ENCODE assay signal across 8 cellular contexts in genomic region chr2:19711470-19712372, GRCh38.
DNase-seq lines count a peak whose midpoint lies in the region; ATAC-seq and TF ChIP-seq lines count a peak whose summit lies in the region.

No MANE protein-coding gene starts in this region.

- WGBS in trophoblast cell (ENCODE audit: extremely low coverage, insufficient coverage, insufficient read length) = no CpG with 5 or more reads among the region's 5 CpGs
- WGBS in testis, 2 donors = 50 to 63% methylated on average over 5 of the region's 5 CpGs

- H3K4me1 ChIP-seq in HCT116 (ENCODE audit: control insufficient read depth in 1 of 2, insufficient read depth in 2 of 2, low read length in 2 of 2) = peaks cover 0 to 7% of the 10 kb centered on the region in 2 experiments; a peak in 2 of 4 replicates
- H3K4me1 ChIP-seq in trophoblast cell (ENCODE audit: control insufficient read depth in 1 of 2, insufficient read depth in 2 of 2, low read length in 2 of 2) = peaks cover 4 to 6% of the 10 kb centered on the region in 2 experiments
- no peaks in the 10 kb centered on the region for H3K4me1 ChIP-seq in testis

- TF ChIP-seq CTCF in HCT116 (IDR thresholded peaks at IDR 0.05 in 2 of 3, conservative IDR thresholded peaks at IDR 0.05 in 1 of 3; ENCODE audit: borderline replicate concordance in 1 of 3, insufficient read depth in 1 of 3, low read depth in 2 of 3, low read length in 2 of 3) = no peak
- TF ChIP-seq CTCF in testis (IDR thresholded peaks at IDR 0.05) = no peak
- TF ChIP-seq CTCF in GM10248 (IDR thresholded peaks at IDR 0.05; ENCODE audit: control extremely low read depth, extremely low read depth, low read depth, missing control alignments) = no peak
- no peak for TF ChIP-seq CTCF in glutamatergic neuron (IDR thresholded peaks at IDR 0.05; ENCODE audit: partially characterized antibody, unreplicated experiment)

- ATAC-seq in HCT116 (peak; percentile 52; the same call in 1 of the 2 replicates), esophagus mucosa (peak; percentile 90)

- peak; percentile 38 for DNase-seq in HCT116 (ENCODE audit: low read depth, low spot score)
- DNase-seq in NCI-H526 (lab: John Stamatoyannopoulos, UW) = peak; percentile 77 to 81
- DNase-seq in trophoblast cell = peak; percentile 85 to 95
- no peak for DNase-seq in testis
- DNase-seq in NCI-H1436 treated with DMSO at 0.1 percent for 48 hours (lab: John Stamatoyannopoulos, UW) = no peak
- no peak for DNase-seq in GM10248 (ENCODE audit: extremely low spot score)
- DNase-seq in glutamatergic neuron = no peak

- no peaks in the 10 kb centered on the region for H4K20me1 ChIP-seq in HCT116 (ENCODE audit: insufficient read depth)

- no peaks in the 10 kb centered on the region for H3K79me1 ChIP-seq in trophoblast cell (ENCODE audit: low read length)

- CTCF ChIA-PET in HCT116 (lab: Charles Lee) (no interaction called here), GM10248 (lab: Yijun Ruan, JAX) (no interaction called here)

- H3K27me3 Mint-ChIP-seq in glutamatergic neuron (ENCODE audit: unreplicated experiment) = peaks cover 2% of the 10 kb centered on the region

- no peak overlapping the region for H4K8ac ChIP-seq in trophoblast cell (ENCODE audit: low read depth, low read length)

- no peaks in the 10 kb centered on the region; the same call in 1 of the 2 replicates for H3K9me2 ChIP-seq in HCT116 (ENCODE audit: insufficient read depth)

- H3K36me3 ChIP-seq in HCT116 (ENCODE audit: control insufficient read depth in 1 of 2, insufficient read depth in 2 of 2, low read length in 2 of 2) (no peaks in the 10 kb centered on the region), trophoblast cell (ENCODE audit: control insufficient read depth in 1 of 2, insufficient read depth in 2 of 2, low read length in 2 of 2) (no peaks in the 10 kb centered on the region), testis (ENCODE audit: low read depth, missing control alignments) (no peaks in the 10 kb centered on the region)

- no peak overlapping the region for H3K14ac ChIP-seq in trophoblast cell (ENCODE audit: low read length)

- H3K23ac ChIP-seq in trophoblast cell (ENCODE audit: low read length) = no peak overlapping the region

- no peaks in the 10 kb centered on the region for H3K36me3 Mint-ChIP-seq in glutamatergic neuron (ENCODE audit: unreplicated experiment)

- no peak overlapping the region for H2AK5ac ChIP-seq in trophoblast cell (ENCODE audit: low read length)

- H4K91ac ChIP-seq in trophoblast cell (ENCODE audit: low read depth, low read length) = no peak overlapping the region

- H2BK120ac ChIP-seq in trophoblast cell (ENCODE audit: insufficient read depth, low read length, poor library complexity) = no peak overlapping the region

- H3K18ac ChIP-seq in trophoblast cell (ENCODE audit: low read length) = no peak overlapping the region

- no peak overlapping the region for H2AFZ ChIP-seq in HCT116 (ENCODE audit: low read depth, low read length, poor library complexity, severe bottlenecking)
- H2AFZ ChIP-seq in trophoblast cell (ENCODE audit: insufficient read depth, low read length, poor library complexity) = no peak overlapping the region

- no peaks in the 10 kb centered on the region for H3K4me1 Mint-ChIP-seq in glutamatergic neuron (ENCODE audit: low read depth, unreplicated experiment)

- no peak for TF ChIP-seq RAD21 in HCT116 (IDR thresholded peaks at IDR 0.05; ENCODE audit: low read depth)

- POLR2A ChIA-PET in HCT116 (lab: Charles Lee) = no interaction called here
- POLR2A ChIA-PET in GM10248 (lab: Yijun Ruan, JAX) = no interaction called here

- BruUV-seq in HCT116 (replicated peaks; lab: Mats Ljungman, UMichigan) = no TSS peak

- no peaks in the 10 kb centered on the region for H3K9me3 ChIP-seq in HCT116 (ENCODE audit: control insufficient read depth in 1 of 2, insufficient read depth in 1 of 2, low read depth in 1 of 2, low read length in 2 of 2)
- no peaks in the 10 kb centered on the region for H3K9me3 ChIP-seq in trophoblast cell (ENCODE audit: insufficient read depth, low read depth, low read length)
- no peaks in the 10 kb centered on the region for H3K9me3 ChIP-seq in testis

- H4K12ac ChIP-seq in trophoblast cell (ENCODE audit: low read depth, low read length) = no peak overlapping the region

- H3K79me2 ChIP-seq in HCT116 (ENCODE audit: insufficient read depth, low read length) (no peaks in the 10 kb centered on the region), trophoblast cell (ENCODE audit: control insufficient read depth, insufficient read depth, low read length, poor library complexity) (no peaks in the 10 kb centered on the region)

- RAD21 ChIA-PET in HCT116 (lab: Charles Lee; ENCODE audit: low non-redundant PET in 1 of 2, low total read pairs in 2 of 2, uncharacterized antibody in 2 of 2, unreplicated experiment in 2 of 2) = no interaction called here

- peaks cover 1% of the 10 kb centered on the region for H3K9me3 Mint-ChIP-seq in glutamatergic neuron (ENCODE audit: unreplicated experiment)

- no peak overlapping the region for H3K4me3 Mint-ChIP-seq in glutamatergic neuron (ENCODE audit: unreplicated experiment)

- H3K4ac ChIP-seq in trophoblast cell (ENCODE audit: low read depth, low read length) = no peak overlapping the region

- TF ChIP-seq POLR2A in HCT116 (IDR thresholded peaks at IDR 0.05; ENCODE audit: borderline replicate concordance, extremely low read depth, insufficient read depth, insufficient read length) (no peak), testis (IDR thresholded peaks at IDR 0.05) (no peak)

- H3K4me2 ChIP-seq in HCT116 (ENCODE audit: low read length) (peak overlapping the region; percentile 13; the same call in 1 of the 2 replicates), trophoblast cell (ENCODE audit: low read length) (no peak overlapping the region)

- no peak overlapping the region for H3K27ac Mint-ChIP-seq in glutamatergic neuron (ENCODE audit: unreplicated experiment)

- H3K27me3 ChIP-seq in HCT116 (ENCODE audit: insufficient read depth, low read length) = no peaks in the 10 kb centered on the region
- no peaks in the 10 kb centered on the region for H3K27me3 ChIP-seq in trophoblast cell (ENCODE audit: insufficient read depth, low read length)
- H3K27me3 ChIP-seq in testis = no peaks in the 10 kb centered on the region

- intact Hi-C loops in HCT116 (cut with micrococcal nuclease) (no loop called here), testis (cut with DNase I; ENCODE audit: low total_unique reads) (no loop called here)

- no peak overlapping the region for H3K9ac ChIP-seq in HCT116 (ENCODE audit: low read length)
- H3K9ac ChIP-seq in trophoblast cell (ENCODE audit: low read length) = no peak overlapping the region

- H3K4me3 ChIP-seq in HCT116 (replicated peaks in 1 of 2; ENCODE audit: low read depth in 1 of 2, low read length in 2 of 2) = no peak overlapping the region
- no peak overlapping the region for H3K4me3 ChIP-seq in trophoblast cell (ENCODE audit: low read depth, low read length)
- H3K4me3 ChIP-seq in testis = no peak overlapping the region

- no peak overlapping the region for H2BK5ac ChIP-seq in trophoblast cell (ENCODE audit: low read depth, low read length, poor library complexity)

- H3K27ac ChIP-seq in HCT116 (ENCODE audit: low read depth, low read length) (no peak overlapping the region), trophoblast cell (ENCODE audit: low read depth, low read length) (no peak overlapping the region), testis (no peak overlapping the region)

- no peak overlapping the region for H2BK12ac ChIP-seq in trophoblast cell (ENCODE audit: low read length)

TF ChIP-seq in HCT116, 20 proteins besides CTCF, POLR2A, EP300 and RAD21 (continues in another document):
- no peak for TF ChIP-seq CEBPB (IDR thresholded peaks at IDR 0.05; ENCODE audit: low read depth)
- TF ChIP-seq TCF7L2 (IDR thresholded peaks at IDR 0.05; ENCODE audit: borderline replicate concordance, extremely low read depth, insufficient read depth, insufficient read length) = no peak
- TF ChIP-seq JUND (IDR thresholded peaks at IDR 0.05) = no peak
- TF ChIP-seq REST (IDR thresholded peaks at IDR 0.05; ENCODE audit: low read depth) = no peak
- TF ChIP-seq ZNF274 (IDR thresholded peaks at IDR 0.05; ENCODE audit: low read depth, low read length) = no peak
- no peak for TF ChIP-seq EZH2phosphoT487 (IDR thresholded peaks at IDR 0.05; ENCODE audit: borderline replicate concordance)
- no peak for TF ChIP-seq SIN3A (IDR thresholded peaks at IDR 0.05; ENCODE audit: low read depth)

Comparison
In these comparisons a context has a peak if more than half of its experiments do, and no peak if none do; other contexts are left out.
1. DNase-seq: peak in HCT116 (single experiment), NCI-H526 (2 of 2) and trophoblast cell (2 of 2); none in testis (single experiment), NCI-H1436 treated with DMSO at 0.1 percent for 48 hours (single experiment), GM10248 (single experiment) and glutamatergic neuron (single experiment).